ENCODE assay signal across 10 cellular contexts in the genomic region with DNA sequence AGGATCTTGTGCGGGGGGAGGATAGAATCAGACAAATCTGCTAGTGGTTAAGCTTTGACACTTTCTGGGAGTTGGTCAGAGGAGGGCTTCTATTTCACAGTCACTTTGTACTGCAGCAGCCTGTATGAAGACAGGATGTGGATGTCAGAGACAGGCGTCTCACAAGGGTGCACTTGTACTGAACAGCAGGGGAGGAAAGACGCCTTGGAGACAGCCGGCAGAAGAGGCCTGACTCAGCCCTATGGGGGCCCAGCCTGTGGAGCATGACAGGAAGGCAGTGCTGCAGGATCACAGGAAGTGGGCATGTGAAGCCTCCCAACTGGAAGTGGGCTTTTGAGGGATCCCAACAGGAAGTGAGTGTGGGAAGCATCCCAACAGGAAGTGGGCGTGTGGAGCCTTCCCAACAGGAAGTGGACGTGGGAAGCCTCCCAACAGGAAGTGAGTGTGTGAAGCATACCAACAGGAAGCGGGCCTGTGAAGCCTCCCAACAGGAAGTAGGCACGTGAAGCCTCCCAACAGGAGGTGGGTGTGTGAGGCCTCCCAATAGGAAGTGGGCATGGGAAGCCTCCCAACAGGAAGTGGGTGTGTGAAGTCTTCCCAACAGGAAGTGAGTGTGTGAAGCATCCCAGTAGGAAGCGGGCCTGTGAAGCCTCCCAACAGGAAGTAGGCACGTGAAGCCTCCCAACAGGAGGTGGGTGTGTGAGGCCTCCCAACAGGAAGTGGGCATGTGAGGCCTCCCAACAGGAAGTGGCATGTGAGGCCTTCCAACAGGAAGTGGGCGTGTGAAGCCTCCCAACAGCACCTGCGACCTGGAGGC.
DNase-seq lines count a peak whose midpoint lies in the region; ATAC-seq and TF ChIP-seq lines count a peak whose summit lies in the region.
"Had no signal": no experiment of that assay in that cellular context is flagged by ENCODE, and none has a peak within 500 bp of the region (broad histone marks: within the 10 kb centered on the region; RNA-seq: fewer than 3 reads in every experiment).

No MANE protein-coding gene starts in this region.

- POLR2A ChIA-PET in activated CD4-positive, alpha-beta T cell treated with anti-CD3 and anti-CD28 coated beads for 36 hours (lab: Charles Lee), result no interaction called here

- CTCF ChIA-PET in activated CD4-positive, alpha-beta T cell treated with anti-CD3 and anti-CD28 coated beads for 36 hours (lab: Charles Lee), result interaction anchor here (1.1 kb wide), 1 partner anchor 22 kb away, joined by 3 read pairs; no protein-coding TSS in a partner anchor

- no peak for TF ChIP-seq EP300 in esophagus muscularis mucosa (IDR thresholded peaks at IDR 0.05)

- H3K9me3 ChIP-seq in esophagus muscularis mucosa, result no peaks in the 10 kb centered on the region

- peak; percentile 67 for DNase-seq in activated CD4-positive, alpha-beta T cell treated with anti-CD3 and anti-CD28 coated beads for 36 hours
- DNase-seq in esophagus muscularis mucosa (ENCODE audit: extremely low spot score) (peak; percentile 86), NOMO-1 treated with DMSO at 0.1 percent for 48 hours (lab: John Stamatoyannopoulos, UW; ENCODE audit: unreplicated experiment) (no peak), pons (ENCODE audit: low spot score) (no peak), putamen (ENCODE audit: low spot score) (no peak), GM19240 (ENCODE audit: insufficient read length, low spot score) (no peak)
- DNase-seq in stimulated activated CD4-positive, alpha-beta T cell treated with anti-CD3 and anti-CD28 coated beads, Interleukin-4, amount 100 ng/mL, for 4 hours, result peak; percentile 31 to 54
- DNase-seq: foreskin keratinocyte, small intestine had no signal

- no peaks in the 10 kb centered on the region for H3K36me3 ChIP-seq in esophagus muscularis mucosa

- 67% methylated on average over 12 of the region's 12 CpGs for WGBS in esophagus muscularis mucosa

- H3K36me3 Mint-ChIP-seq in activated CD4-positive, alpha-beta T cell treated with anti-CD3 and anti-CD28 coated beads for 36 hours (ENCODE audit: low read depth), result peaks cover 17% of the 10 kb centered on the region

- no peaks in the 10 kb centered on the region for H3K4me1 ChIP-seq in esophagus muscularis mucosa
- H3K4me1 ChIP-seq: foreskin keratinocyte had no signal

- TF ChIP-seq CTCF in esophagus muscularis mucosa (IDR thresholded peaks at IDR 0.05), result no peak

- intact Hi-C loops in activated CD4-positive, alpha-beta T cell treated with anti-CD3 and anti-CD28 coated beads for 36 hours (cut with DNase I, micrococcal nuclease), result no loop called here
- intact Hi-C loops in esophagus muscularis mucosa (cut with DNase I), result no loop called here

- H3K4me3 ChIP-seq in esophagus muscularis mucosa, result no peak overlapping the region

- H3K27me3 ChIP-seq in esophagus muscularis mucosa, result no peaks in the 10 kb centered on the region
- H3K27me3 ChIP-seq: foreskin keratinocyte had no signal

- H3K4me3 Mint-ChIP-seq in activated CD4-positive, alpha-beta T cell treated with anti-CD3 and anti-CD28 coated beads for 36 hours, result no peak overlapping the region

- H3K4me1 Mint-ChIP-seq in activated CD4-positive, alpha-beta T cell treated with anti-CD3 and anti-CD28 coated beads for 36 hours, result peaks cover 25% of the 10 kb centered on the region

- peaks cover 21% of the 10 kb centered on the region for H3K9me3 Mint-ChIP-seq in activated CD4-positive, alpha-beta T cell treated with anti-CD3 and anti-CD28 coated beads for 36 hours (ENCODE audit: low read depth)

- no peaks in the 10 kb centered on the region for H3K27me3 Mint-ChIP-seq in activated CD4-positive, alpha-beta T cell treated with anti-CD3 and anti-CD28 coated beads for 36 hours

- TF ChIP-seq POLR2A in esophagus muscularis mucosa (IDR thresholded peaks at IDR 0.05; ENCODE audit: low read depth), result no peak

- peak overlapping the region; percentile 90 for H3K27ac Mint-ChIP-seq in activated CD4-positive, alpha-beta T cell treated with anti-CD3 and anti-CD28 coated beads for 36 hours

- ATAC-seq in HG02981 (IDR thresholded peaks at IDR 0.05; ENCODE audit: unreplicated experiment), result peak; percentile 61
- peak; percentile 94 for ATAC-seq in activated CD4-positive, alpha-beta T cell treated with anti-CD3 and anti-CD28 coated beads for 36 hours
- ATAC-seq: foreskin keratinocyte had no signal

- peak overlapping the region in 2 of 4 donors; percentile 41 to 48 for H3K27ac ChIP-seq in esophagus muscularis mucosa (replicated peaks in 1 of 4)
- H3K27ac ChIP-seq: foreskin keratinocyte had no signal

Comparison
In these comparisons a context has a peak if more than half of its experiments do, and no peak if none do; other contexts are left out.
1. DNase-seq: peak in activated CD4-positive, alpha-beta T cell treated with anti-CD3 and anti-CD28 coated beads for 36 hours (single experiment), esophagus muscularis mucosa (single experiment) and stimulated activated CD4-positive, alpha-beta T cell treated with anti-CD3 and anti-CD28 coated beads, Interleukin-4, amount 100 ng/mL, for 4 hours (2 of 2); none in NOMO-1 treated with DMSO at 0.1 percent for 48 hours (single experiment), pons (single experiment), putamen (single experiment) and GM19240 (single experiment).